Comparison of ENCODE assay signal across 19 cellular contexts in genomic region chr7:95808396-95808795, GRCh38. TPM values are rescaled to one million over a fixed set of nuclear protein-coding genes. Genes with fewer than 3 reads are reported as not detected.
"Had no signal": no experiment of that assay in that cellular context is flagged by ENCODE, and none has a peak within 500 bp of the region (broad histone marks: within the 10 kb centered on the region; RNA-seq: fewer than 3 reads in every experiment).

No MANE protein-coding gene starts in this region.

- H3K27ac Mint-ChIP-seq: memory B cell; naive thymus-derived CD4-positive, alpha-beta T cell had no signal

- H2AFZ ChIP-seq: hepatocyte had no signal

- H3K4me3 ChIP-seq: coronary artery, dorsolateral prefrontal cortex, esophagus muscularis mucosa, gastroesophageal sphincter, heart left ventricle, hepatocyte, left lung, lower lobe of right lung had no signal

- ATAC-seq: foreskin keratinocyte; gastroesophageal sphincter; heart left ventricle; left cardiac atrium; left lung; left ventricle myocardium superior; lower lobe of right lung; naive thymus-derived CD4-positive, alpha-beta T cell had no signal

- H3K9me3 Mint-ChIP-seq: memory B cell had no signal

- H3K4me1 Mint-ChIP-seq: memory B cell; naive thymus-derived CD4-positive, alpha-beta T cell had no signal

- H3K27me3 ChIP-seq: dorsolateral prefrontal cortex, esophagus muscularis mucosa, gastroesophageal sphincter, heart left ventricle, hepatocyte, left lung had no signal

- H3K4me1 ChIP-seq: foreskin keratinocyte, gastroesophageal sphincter, left lung, lower lobe of right lung had no signal

- H3K27ac ChIP-seq: coronary artery, dorsolateral prefrontal cortex, esophagus muscularis mucosa, foreskin keratinocyte, gastroesophageal sphincter, heart left ventricle, hepatocyte, left lung, lower lobe of right lung had no signal

- H3K9me3 ChIP-seq: esophagus muscularis mucosa, gastroesophageal sphincter, heart left ventricle, left lung, lower lobe of right lung had no signal

- DNase-seq: dermis blood vessel endothelial cell; effector CD4-positive, alpha-beta T cell; effector memory CD4-positive, alpha-beta T cell; foreskin keratinocyte; heart left ventricle; hypothalamus; left cardiac atrium; left lung; left ventricle myocardium superior; lower lobe of right lung; mesendoderm; midbrain; naive thymus-derived CD4-positive, alpha-beta T cell had no signal

- H3K79me2 ChIP-seq: hepatocyte had no signal

- H3K4me3 Mint-ChIP-seq: memory B cell; naive thymus-derived CD4-positive, alpha-beta T cell had no signal

- H3K36me3 Mint-ChIP-seq: memory B cell; naive thymus-derived CD4-positive, alpha-beta T cell had no signal

- H3K36me3 ChIP-seq: left lung, lower lobe of right lung had no signal

- H3K4me2 ChIP-seq: hepatocyte had no signal

RNA-seq across cellular contexts. Expression of gene DYNC1I1, which starts 36.0 kb away (rescaled TPM):
- polyA plus RNA-seq: naive thymus-derived CD4-positive, alpha-beta T cell had no signal
